In genomic region chr20:50277064-50277415, GRCh38 we compare ENCODE assay signal across 1 cellular context.
TF ChIP-seq lines count a peak whose summit lies in the region.

No MANE protein-coding gene starts in this region.

TF ChIP-seq in H1, 55 proteins besides CTCF, POLR2A, EP300 and RAD21 (continued from another document):
- no peak for TF ChIP-seq KDM1A (IDR thresholded peaks at IDR 0.05; ENCODE audit: borderline replicate concordance, low read length)
- no peak for TF ChIP-seq CHD2 (IDR thresholded peaks at IDR 0.05; ENCODE audit: low read length)
- TF ChIP-seq ZNF274 (IDR thresholded peaks at IDR 0.05; ENCODE audit: borderline replicate concordance, extremely low read depth, low read length) = no peak
- no peak for TF ChIP-seq HDAC2 (IDR thresholded peaks at IDR 0.05; ENCODE audit: borderline replicate concordance in 1 of 2, low read depth in 2 of 2, low read length in 2 of 2)
- no peak for TF ChIP-seq HDAC6 (IDR thresholded peaks at IDR 0.05; ENCODE audit: low read depth, low read length)
- no peak for TF ChIP-seq RFX5 (IDR thresholded peaks at IDR 0.05; ENCODE audit: borderline replicate concordance, low read depth, low read length)
- TF ChIP-seq SIRT6 (IDR thresholded peaks at IDR 0.05; ENCODE audit: low read length) = no peak
- no peak for TF ChIP-seq TBP (IDR thresholded peaks at IDR 0.05; ENCODE audit: low read depth, low read length)
- no peak for TF ChIP-seq CHD1 (IDR thresholded peaks at IDR 0.05; ENCODE audit: low read depth, low read length)
- no peak for TF ChIP-seq SIX5 (IDR thresholded peaks at IDR 0.05; ENCODE audit: low read depth, low read length)
- no peak for TF ChIP-seq CREB1 (IDR thresholded peaks at IDR 0.05)
- no peak for TF ChIP-seq SRF (IDR thresholded peaks at IDR 0.05; ENCODE audit: low read depth, low read length)
